In the genomic region with DNA sequence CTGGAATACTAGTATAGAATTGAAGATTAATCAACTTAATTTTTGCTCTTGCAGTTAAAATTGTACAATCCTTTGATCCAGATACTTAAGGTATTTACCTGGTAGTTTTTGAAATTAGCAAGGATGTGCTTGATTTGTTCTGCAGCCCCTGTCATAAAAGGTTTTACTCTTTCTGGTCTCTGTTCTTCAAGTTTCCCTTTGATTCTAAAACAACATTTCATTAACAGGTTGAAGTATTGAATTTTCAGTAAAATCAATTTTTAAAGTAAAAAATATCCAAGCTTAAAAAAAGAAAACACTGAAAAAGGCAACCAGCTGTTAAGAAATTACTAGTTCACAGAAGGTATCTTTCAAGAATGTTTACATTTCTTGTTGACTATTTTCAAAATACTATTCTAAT, we compare ENCODE assay signal across 9 cellular contexts. TPM values are rescaled to one million over a fixed set of nuclear protein-coding genes. Genes with fewer than 3 reads are reported as not detected.
DNase-seq lines count a peak whose midpoint lies in the region; ATAC-seq and TF ChIP-seq lines count a peak whose summit lies in the region.
"Had no signal": no experiment of that assay in that cellular context is flagged by ENCODE, and none has a peak within 500 bp of the region (broad histone marks: within the 10 kb centered on the region; RNA-seq: fewer than 3 reads in every experiment).

No MANE protein-coding gene starts in this region.

- H2AFZ ChIP-seq in PC-9 = no peak overlapping the region

- no peaks in the 10 kb centered on the region for H3K9me3 Mint-ChIP-seq in Calu3 (ENCODE audit: low read depth, unreplicated experiment)

- H3K36me3 Mint-ChIP-seq in Calu3 (ENCODE audit: insufficient read depth, unreplicated experiment) = peaks cover 87% of the 10 kb centered on the region

- CTCF ChIA-PET in Calu3 (lab: Charles Lee) (no interaction called here), PC-9 (lab: Charles Lee) (no interaction called here)

- H3K4me3 Mint-ChIP-seq in Calu3 (ENCODE audit: low read depth, unreplicated experiment) = peak overlapping the region; percentile 95

- no peak for TF ChIP-seq CTCF in Calu3 (IDR thresholded peaks at IDR 0.05; ENCODE audit: unreplicated experiment)
- no peak; the same call in 1 of the 2 replicates for TF ChIP-seq CTCF in PC-9 (conservative IDR thresholded peaks at IDR 0.05)
- no peak for TF ChIP-seq CTCF in epithelial cell of esophagus (IDR thresholded peaks at IDR 0.05; ENCODE audit: insufficient read depth, low read depth, low read length, missing control alignments)
- no peak for TF ChIP-seq CTCF in ovary (IDR thresholded peaks at IDR 0.05)

- H3K4me3 ChIP-seq in PC-9 = peak overlapping the region; percentile 95
- H3K4me3 ChIP-seq in epithelial cell of esophagus (ENCODE audit: low read length) = peak overlapping the region; percentile 80
- H3K4me3 ChIP-seq in ovary = peak overlapping the region; percentile 100

- peaks cover 60% of the 10 kb centered on the region for H4K20me1 ChIP-seq in PC-9 (ENCODE audit: insufficient read depth)

- peaks cover 39% of the 10 kb centered on the region for H3K4me1 Mint-ChIP-seq in Calu3 (ENCODE audit: low read depth, unreplicated experiment)

- H3K27ac ChIP-seq in PC-9 (peak overlapping the region; percentile 97), ovary (no peak overlapping the region)

- BruUV-seq in Calu3 (replicated peaks; lab: Mats Ljungman, UMichigan) (TSS peak; percentile 27), PC-9 (replicated peaks; lab: Mats Ljungman, UMichigan) (no TSS peak)

- DNase-seq in Calu3 (no peak), PC-9 (no peak), epithelial cell of esophagus (ENCODE audit: low read depth) (no peak), ovary (no peak), GOT3 (lab: John Stamatoyannopoulos, UW) (no peak), hepatic stellate cell (ENCODE audit: low spot score) (no peak)
- DNase-seq: activated gamma-delta T cell had no signal

- no peak for TF ChIP-seq POLR2A in ovary (IDR thresholded peaks at IDR 0.05)

- peak overlapping the region; percentile 94 for H3K4me2 ChIP-seq in PC-9

- H3K36me3 ChIP-seq in PC-9 (ENCODE audit: low read depth) = peaks cover 55% of the 10 kb centered on the region
- H3K36me3 ChIP-seq in ovary = no peaks in the 10 kb centered on the region

- peaks cover 72% of the 10 kb centered on the region for H3F3A ChIP-seq in PC-9 (ENCODE audit: insufficient read depth, low read depth)

- no peaks in the 10 kb centered on the region for H3K27me3 ChIP-seq in PC-9 (ENCODE audit: insufficient read depth, low read depth)
- no peaks in the 10 kb centered on the region for H3K27me3 ChIP-seq in ovary

- H3K9me2 ChIP-seq in PC-9 (ENCODE audit: insufficient read depth) = no peaks in the 10 kb centered on the region

- intact Hi-C loops in Calu3 (cut with micrococcal nuclease; ENCODE audit: unreplicated experiment) = no loop called here
- intact Hi-C loops in PC-9 (cut with micrococcal nuclease; ENCODE audit: unreplicated experiment) = no loop called here
- intact Hi-C loops in ovary (cut with DNase I) = no loop called here

- peak overlapping the region; percentile 87 for H3K27ac Mint-ChIP-seq in Calu3 (ENCODE audit: unreplicated experiment)

- H3K4me1 ChIP-seq in PC-9 (replicated peaks; ENCODE audit: insufficient read depth) (peaks cover 63% of the 10 kb centered on the region), ovary (ENCODE audit: insufficient read depth) (peaks cover 3% of the 10 kb centered on the region)

- POLR2A ChIA-PET in PC-9 (lab: Charles Lee; ENCODE audit: unreplicated experiment) = no interaction called here

- peaks cover 79% of the 10 kb centered on the region for H3K79me2 ChIP-seq in PC-9 (ENCODE audit: low read depth)

- TF ChIP-seq EP300 in ovary (IDR thresholded peaks at IDR 0.05) = no peak

- H3K9me3 ChIP-seq in PC-9 (ENCODE audit: insufficient read depth, low read depth) (no peaks in the 10 kb centered on the region), ovary (no peaks in the 10 kb centered on the region)

- ATAC-seq in GM21515 (IDR thresholded peaks at IDR 0.05; ENCODE audit: unreplicated experiment) (no peak), GM19035 (IDR thresholded peaks at IDR 0.05; ENCODE audit: unreplicated experiment) (no peak)

- H3K27me3 Mint-ChIP-seq in Calu3 (ENCODE audit: unreplicated experiment) = no peaks in the 10 kb centered on the region

RNA-seq across cellular contexts. Expression of a gene that starts 1.6 kb away (rescaled TPM):
- total RNA-seq in Calu3 (2022) = 1,364 and 1,652 TPM in 2 replicates
- 1,968 and 2,237 TPM in 2 replicates for total RNA-seq in PC-9 (2021)
- 1,000 to 10,000 TPM; 4,694 to 8,633 (median 7,041) TPM for total RNA-seq in ovary
- over 10,000 TPM; 11,087 to 14,373 TPM for polyA plus RNA-seq in ovary
